In the genomic region with DNA sequence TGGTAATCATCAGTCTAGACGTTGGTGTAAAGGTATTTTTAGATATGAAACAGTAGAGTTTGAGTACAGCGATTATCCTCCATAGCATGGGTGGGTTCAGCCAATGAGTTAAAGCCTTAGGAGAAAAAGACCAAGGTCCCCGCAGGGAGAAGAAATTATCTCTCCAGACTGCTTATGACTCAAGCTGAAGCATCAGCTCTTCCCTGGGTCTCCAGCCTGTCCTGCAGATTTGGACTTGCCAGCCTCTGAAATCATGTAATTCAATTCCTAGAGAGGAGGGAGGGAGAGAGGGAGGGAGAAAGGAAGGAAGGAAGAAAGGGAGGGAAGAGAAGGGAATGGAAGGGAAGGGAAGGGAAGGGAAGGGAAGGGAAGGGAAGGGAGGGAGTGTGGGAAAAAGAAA, we compare ENCODE assay signal across 34 cellular contexts. TPM values are rescaled to one million over a fixed set of nuclear protein-coding genes. Genes with fewer than 3 reads are reported as not detected.
"Had no signal": no experiment of that assay in that cellular context is flagged by ENCODE, and none has a peak within 500 bp of the region (broad histone marks: within the 10 kb centered on the region; RNA-seq: fewer than 3 reads in every experiment).

No MANE protein-coding gene starts in this region.

- H3K36me3 ChIP-seq: ascending aorta, esophagus squamous epithelium, gastrocnemius medialis, heart left ventricle, WERI-Rb-1 had no signal

- H3K4me1 ChIP-seq: ascending aorta, gastrocnemius medialis had no signal

- H3K36me3 Mint-ChIP-seq: activated CD4-positive, alpha-beta memory T cell treated with anti-CD3 and anti-CD28 coated beads for 36 hours; activated CD8-positive, alpha-beta memory T cell treated with anti-CD3 and anti-CD28 coated beads, Interleukin-2, amount 10 ng/mL, durations not matched to agents 7 days and 5 days; activated naive CD4-positive, alpha-beta T cell treated with anti-CD3 and anti-CD28 coated beads, Interleukin-2, amount 10 ng/mL, durations not matched to agents 7 days and 5 days; activated naive CD4-positive, alpha-beta T cell treated with anti-CD3 and anti-CD28 coated beads, Interleukin-2, amount 50 U/mL, for 72 hours; activated naive CD8-positive, alpha-beta T cell treated with anti-CD3 and anti-CD28 coated beads, Interleukin-2, amount 10 ng/mL, durations not matched to agents 7 days and 5 days; brain had no signal

- ATAC-seq: activated CD4-positive, alpha-beta T cell treated with anti-CD3 and anti-CD28 coated beads for 36 hours; activated CD8-positive, alpha-beta memory T cell treated with anti-CD3 and anti-CD28 coated beads, Interleukin-2, amount 10 ng/mL, durations not matched to agents 7 days and 5 days; activated CD8-positive, alpha-beta T cell treated with anti-CD3 and anti-CD28 coated beads, Interleukin-2, amount 10 ng/mL, durations not matched to agents 7 days and 5 days; activated naive CD4-positive, alpha-beta T cell treated with anti-CD3 and anti-CD28 coated beads, Interleukin-2, amount 50 U/mL, for 72 hours; effector memory CD8-positive, alpha-beta T cell; gastrocnemius medialis; heart left ventricle had no signal

- DNase-seq: activated B cell treated with CpG ODN at 0.5 μM for 24 hours; activated CD4-positive, alpha-beta memory T cell treated with anti-CD3 and anti-CD28 coated beads for 36 hours; activated CD4-positive, alpha-beta T cell treated with anti-CD3 and anti-CD28 coated beads for 36 hours; activated CD4-positive, alpha-beta T cell treated with anti-CD3 and anti-CD28 coated beads, Interleukin-2, amount 10 ng/mL, durations not matched to agents 24 days and 14 days; activated CD4-positive, CD25-positive, alpha-beta regulatory T cell treated with anti-CD3 and anti-CD28 coated beads, Interleukin-2, amount 50 U/mL, for 72 hours; activated CD8-positive, alpha-beta memory T cell treated with anti-CD3 and anti-CD28 coated beads, Interleukin-2, amount 10 ng/mL, durations not matched to agents 7 days and 5 days; activated CD8-positive, alpha-beta memory T cell treated with anti-CD3 and anti-CD28 coated beads, Interleukin-2, amount 50 U/mL, for 4 hours; activated CD8-positive, alpha-beta T cell treated with anti-CD3 and anti-CD28 coated beads, Interleukin-2, amount 10 ng/mL, durations not matched to agents 7 days and 5 days; activated effector memory CD4-positive, alpha-beta T cell treated with anti-CD3 and anti-CD28 coated beads, Interleukin-2, amount 50 U/mL, for 16 hours; activated naive CD4-positive, alpha-beta T cell; activated naive CD4-positive, alpha-beta T cell treated with anti-CD3 and anti-CD28 coated beads, Interleukin-2, amount 10 ng/mL, durations not matched to agents 7 days and 5 days; activated naive CD8-positive, alpha-beta T cell treated with anti-CD3 and anti-CD28 coated beads, Interleukin-2, amount 10 ng/mL, durations not matched to agents 7 days and 5 days; activated T-cell treated with anti-CD3 and anti-CD28 coated beads, Interleukin-2, amount 50 U/mL, for 1 hour; activated T-cell treated with anti-CD3 and anti-CD28 coated beads, Interleukin-2, amount 50 U/mL, for 48 hours; caudate nucleus; cortex of kidney; dermis blood vessel endothelial cell; effector CD4-positive, alpha-beta T cell; effector memory CD8-positive, alpha-beta T cell; esophagus squamous epithelium; foreskin fibroblast; gastrocnemius medialis; glutamatergic neuron; heart left ventricle; T-helper 2 cell; WERI-Rb-1 had no signal

- H3K27me3 ChIP-seq: ascending aorta had no signal

- H3K4me3 ChIP-seq: ascending aorta, esophagus squamous epithelium, gastrocnemius medialis, heart left ventricle had no signal

- H3K4me3 Mint-ChIP-seq: activated B cell treated with CpG ODN at 0.5 μM for 24 hours; activated CD4-positive, alpha-beta memory T cell treated with anti-CD3 and anti-CD28 coated beads for 36 hours; activated CD4-positive, alpha-beta T cell treated with anti-CD3 and anti-CD28 coated beads for 36 hours; activated CD4-positive, alpha-beta T cell treated with anti-CD3 and anti-CD28 coated beads, Interleukin-2, amount 10 ng/mL, durations not matched to agents 24 days and 14 days; activated CD8-positive, alpha-beta memory T cell treated with anti-CD3 and anti-CD28 coated beads, Interleukin-2, amount 10 ng/mL, durations not matched to agents 7 days and 5 days; activated CD8-positive, alpha-beta T cell treated with anti-CD3 and anti-CD28 coated beads, Interleukin-2, amount 10 ng/mL, durations not matched to agents 7 days and 5 days; activated naive CD4-positive, alpha-beta T cell treated with anti-CD3 and anti-CD28 coated beads, Interleukin-2, amount 10 ng/mL, durations not matched to agents 7 days and 5 days; activated naive CD8-positive, alpha-beta T cell treated with anti-CD3 and anti-CD28 coated beads, Interleukin-2, amount 10 ng/mL, durations not matched to agents 7 days and 5 days; activated T-helper 1 cell treated with anti-CD3 and anti-CD28 coated beads, Interleukin-12 subunit alpha, Interleukin-12 subunit beta, Interleukin-2, Interleukin-4 antibody, amounts not matched to agents 30 ng/mL and 10 ng/mL and 1 ng/mL, durations not matched to agents 14 hours and 24 hours and 36 hours; brain; effector memory CD8-positive, alpha-beta T cell had no signal

- H3K4me1 Mint-ChIP-seq: activated CD4-positive, alpha-beta T cell treated with anti-CD3 and anti-CD28 coated beads, Interleukin-2, amount 10 ng/mL, durations not matched to agents 24 days and 14 days; activated CD8-positive, alpha-beta memory T cell treated with anti-CD3 and anti-CD28 coated beads, Interleukin-2, amount 10 ng/mL, durations not matched to agents 7 days and 5 days; activated naive CD4-positive, alpha-beta T cell treated with anti-CD3 and anti-CD28 coated beads, Interleukin-2, amount 10 ng/mL, durations not matched to agents 7 days and 5 days had no signal

- H3K27ac Mint-ChIP-seq: activated B cell treated with CpG ODN at 0.5 μM for 24 hours; activated CD4-positive, alpha-beta memory T cell treated with anti-CD3 and anti-CD28 coated beads for 36 hours; activated CD4-positive, alpha-beta T cell treated with anti-CD3 and anti-CD28 coated beads for 36 hours; activated CD4-positive, alpha-beta T cell treated with anti-CD3 and anti-CD28 coated beads, Interleukin-2, amount 10 ng/mL, durations not matched to agents 24 days and 14 days; activated CD8-positive, alpha-beta memory T cell treated with anti-CD3 and anti-CD28 coated beads, Interleukin-2, amount 10 ng/mL, durations not matched to agents 7 days and 5 days; activated CD8-positive, alpha-beta T cell treated with anti-CD3 and anti-CD28 coated beads, Interleukin-2, amount 10 ng/mL, durations not matched to agents 7 days and 5 days; activated naive CD4-positive, alpha-beta T cell treated with anti-CD3 and anti-CD28 coated beads, Interleukin-2, amount 10 ng/mL, durations not matched to agents 7 days and 5 days; activated naive CD4-positive, alpha-beta T cell treated with anti-CD3 and anti-CD28 coated beads, Interleukin-2, amount 50 U/mL, for 72 hours; activated naive CD8-positive, alpha-beta T cell treated with anti-CD3 and anti-CD28 coated beads, Interleukin-2, amount 10 ng/mL, durations not matched to agents 7 days and 5 days; activated T-helper 1 cell treated with anti-CD3 and anti-CD28 coated beads, Interleukin-12 subunit alpha, Interleukin-12 subunit beta, Interleukin-2, Interleukin-4 antibody, amounts not matched to agents 30 ng/mL and 10 ng/mL and 1 ng/mL, durations not matched to agents 14 hours and 24 hours and 36 hours; activated T-helper 2 cell treated with anti-CD3 and anti-CD28 coated beads, Interferon-gamma antibody, Interleukin-2, Interleukin-4, amounts not matched to agents 10 μg/mL and 5 μg/mL and 100 μg/mL, durations not matched to agents 14 hours and 24 hours and 36 hours; brain; effector memory CD8-positive, alpha-beta T cell had no signal

- H3K9me3 Mint-ChIP-seq: activated B cell treated with CpG ODN at 0.5 μM for 24 hours; activated CD4-positive, alpha-beta memory T cell treated with anti-CD3 and anti-CD28 coated beads for 36 hours; activated CD4-positive, alpha-beta T cell treated with anti-CD3 and anti-CD28 coated beads, Interleukin-2, amount 10 ng/mL, durations not matched to agents 24 days and 14 days; activated naive CD4-positive, alpha-beta T cell treated with anti-CD3 and anti-CD28 coated beads, Interleukin-2, amount 10 ng/mL, durations not matched to agents 7 days and 5 days; activated naive CD4-positive, alpha-beta T cell treated with anti-CD3 and anti-CD28 coated beads, Interleukin-2, amount 50 U/mL, for 72 hours; activated naive CD8-positive, alpha-beta T cell treated with anti-CD3 and anti-CD28 coated beads, Interleukin-2, amount 10 ng/mL, durations not matched to agents 7 days and 5 days; activated T-helper 1 cell treated with anti-CD3 and anti-CD28 coated beads, Interleukin-12 subunit alpha, Interleukin-12 subunit beta, Interleukin-2, Interleukin-4 antibody, amounts not matched to agents 30 ng/mL and 10 ng/mL and 1 ng/mL, durations not matched to agents 14 hours and 24 hours and 36 hours; activated T-helper 2 cell treated with anti-CD3 and anti-CD28 coated beads, Interferon-gamma antibody, Interleukin-2, Interleukin-4, amounts not matched to agents 10 μg/mL and 5 μg/mL and 100 μg/mL, durations not matched to agents 14 hours and 24 hours and 36 hours; effector memory CD8-positive, alpha-beta T cell had no signal

- H3K27ac ChIP-seq: ascending aorta, epithelial cell of prostate, esophagus squamous epithelium, gastrocnemius medialis, heart left ventricle had no signal

- H3K9me3 ChIP-seq: ascending aorta, esophagus squamous epithelium, gastrocnemius medialis, heart left ventricle had no signal

- H3K27me3 Mint-ChIP-seq: activated B cell treated with CpG ODN at 0.5 μM for 24 hours; activated CD4-positive, alpha-beta T cell treated with anti-CD3 and anti-CD28 coated beads for 36 hours had no signal

RNA-seq across cellular contexts. Expression of a gene that starts 12.0 kb away (rescaled TPM):
- total RNA-seq: activated CD8-positive, alpha-beta T cell treated with anti-CD3 and anti-CD28 coated beads, Interleukin-2, amount 10 ng/mL, durations not matched to agents 7 days and 5 days; chondrocyte; fibroblast of lung had no signal
- polyA plus RNA-seq: fibroblast of lung had no signal
